ENCODE assay signal across 9 cellular contexts in genomic region chr2:217218269-217219140, GRCh38.
A peak's percentile ranks its signal among the peaks of the same experiment; 100 is the strongest.
DNase-seq lines count a peak whose midpoint lies in the region; ATAC-seq lines count a peak whose summit lies in the region.
"Had no signal": no experiment of that assay in that cellular context is flagged by ENCODE, and none has a peak within 500 bp of the region (broad histone marks: within the 10 kb centered on the region; RNA-seq: fewer than 3 reads in every experiment).

No MANE protein-coding gene starts in this region.

- ATAC-seq in GM18508 (IDR thresholded peaks at IDR 0.05; ENCODE audit: insufficient read depth, unreplicated experiment): peak; percentile 46
- peak; percentile 79 for ATAC-seq in left ventricle myocardium superior
- ATAC-seq in activated naive CD4-positive, alpha-beta T cell treated with anti-CD3 and anti-CD28 coated beads, Interleukin-2, amount 50 U/mL, for 72 hours: no peak

- DNase-seq in HCEC 1CT: peak; percentile 64
- peak; percentile 76 for DNase-seq in M059J (ENCODE audit: low read depth)
- peak; percentile 42 for DNase-seq in left ventricle myocardium superior
- no peak for DNase-seq in activated naive CD4-positive, alpha-beta T cell treated with anti-CD3 and anti-CD28 coated beads, Interleukin-2, amount 50 U/mL, for 72 hours (ENCODE audit: low spot score in 2 of 2)
- no peak for DNase-seq in NCI-H146 (lab: John Stamatoyannopoulos, UW)
- no peak for DNase-seq in NCI-H2029 (lab: John Stamatoyannopoulos, UW)
- no peak for DNase-seq in T-helper 9 cell
- DNase-seq: NCI-H1417 treated with DMSO at 0.1 percent for 48 hours had no signal

- intact Hi-C loops in left ventricle myocardium superior (cut with micrococcal nuclease): no loop called here

- no peak overlapping the region for H3K27ac Mint-ChIP-seq in activated naive CD4-positive, alpha-beta T cell treated with anti-CD3 and anti-CD28 coated beads, Interleukin-2, amount 50 U/mL, for 72 hours

- H3K36me3 Mint-ChIP-seq in activated naive CD4-positive, alpha-beta T cell treated with anti-CD3 and anti-CD28 coated beads, Interleukin-2, amount 50 U/mL, for 72 hours: peaks cover 0 to 1% of the 10 kb centered on the region in 2 donors

- peaks cover under 1 to 4% of the 10 kb centered on the region in 2 donors for H3K9me3 Mint-ChIP-seq in activated naive CD4-positive, alpha-beta T cell treated with anti-CD3 and anti-CD28 coated beads, Interleukin-2, amount 50 U/mL, for 72 hours

Comparison
In these comparisons a context has a peak if more than half of its experiments do, and no peak if none do; other contexts are left out.
1. ATAC-seq: peak in GM18508 (single experiment) and left ventricle myocardium superior (single experiment); none in activated naive CD4-positive, alpha-beta T cell treated with anti-CD3 and anti-CD28 coated beads, Interleukin-2, amount 50 U/mL, for 72 hours (0 of 2).
2. DNase-seq: peak in HCEC 1CT (single experiment), M059J (single experiment) and left ventricle myocardium superior (single experiment); none in activated naive CD4-positive, alpha-beta T cell treated with anti-CD3 and anti-CD28 coated beads, Interleukin-2, amount 50 U/mL, for 72 hours (0 of 2), NCI-H146 (single experiment), NCI-H2029 (single experiment) and T-helper 9 cell (single experiment).